1 cellular context compared by ENCODE assay signal in the genomic region with DNA sequence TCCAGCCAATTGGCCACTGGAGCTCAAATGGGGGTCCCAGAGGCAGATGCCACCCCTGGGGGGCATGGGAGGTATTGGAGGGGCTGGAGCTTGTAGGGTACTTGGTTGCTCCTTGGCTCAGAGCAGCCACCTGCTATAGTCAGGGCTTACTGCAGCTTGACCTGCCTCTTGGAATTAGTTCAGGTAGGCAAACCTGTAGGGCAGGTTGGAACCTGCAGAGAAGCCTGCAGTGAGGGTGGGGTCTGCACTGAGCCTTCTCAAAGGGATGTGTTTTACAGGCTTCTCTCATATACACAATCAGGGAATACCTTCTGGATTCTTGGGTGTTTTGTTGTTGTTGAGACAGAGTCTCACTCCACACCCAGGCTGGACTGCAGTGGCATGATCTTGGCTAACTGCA.
TF ChIP-seq lines count a peak whose summit lies in the region.

No MANE protein-coding gene starts in this region.

TF ChIP-seq in H1, 55 proteins besides CTCF, POLR2A, EP300 and RAD21:
- no peak for TF ChIP-seq CBX5 (IDR thresholded peaks at IDR 0.05; ENCODE audit: low read depth, low read length)
- TF ChIP-seq SP1 (IDR thresholded peaks at IDR 0.05; ENCODE audit: low read depth, low read length), result peak; percentile 30; the same call in 1 of the 2 replicates
TF ChIP-seq in H1: peak in this region for 1.
